In genomic region chr2:225002656-225003045, GRCh38 we compare ENCODE assay signal across 8 cellular contexts. TPM values are rescaled to one million over a fixed set of nuclear protein-coding genes. Genes with fewer than 3 reads are reported as not detected.
DNase-seq lines count a peak whose midpoint lies in the region; ATAC-seq, FAIRE-seq and TF ChIP-seq lines count a peak whose summit lies in the region.

No MANE protein-coding gene starts in this region.

- peak overlapping the region; percentile 77 for H3K27ac Mint-ChIP-seq in activated T-helper 2 cell treated with anti-CD3 and anti-CD28 coated beads, Interferon-gamma antibody, Interleukin-2, Interleukin-4, amounts not matched to agents 10 μg/mL and 5 μg/mL and 100 μg/mL, durations not matched to agents 14 hours and 24 hours and 36 hours

- H3K4me3 ChIP-seq in brain microvascular endothelial cell (ENCODE audit: low read depth, low read length), result no peak overlapping the region

- DNase-seq in GM12891 (ENCODE audit: insufficient read length, low spot score), result no peak
- no peak for DNase-seq in GM20000 (ENCODE audit: low spot score)
- DNase-seq in activated T-helper 2 cell treated with anti-CD3 and anti-CD28 coated beads, Interferon-gamma antibody, Interleukin-2, Interleukin-4, amounts not matched to agents 10 μg/mL and 5 μg/mL and 100 μg/mL, durations not matched to agents 14 hours and 24 hours and 36 hours (ENCODE audit: low spot score), result no peak
- peak; percentile 24 to 32 for DNase-seq in stimulated activated CD8-positive, alpha-beta memory T cell treated with anti-CD3 and anti-CD28 coated beads, Interleukin-7, amount 100 ng/mL, for 4 hours (ENCODE audit: low read depth in 2 of 2)
- DNase-seq in NCI-H82 treated with DMSO at 0.1 percent for 48 hours (lab: John Stamatoyannopoulos, UW; ENCODE audit: unreplicated experiment), result no peak
- no peak for DNase-seq in epidermal melanocyte (ENCODE audit: insufficient read length, low spot score)
- no peak for DNase-seq in brain microvascular endothelial cell

- peak; percentile 93 for ATAC-seq in HG03469 (IDR thresholded peaks at IDR 0.05; ENCODE audit: unreplicated experiment)

- TF ChIP-seq CTCF in GM20000 (IDR thresholded peaks at IDR 0.05; ENCODE audit: extremely low read depth, missing control alignments), result peak; percentile 9
- TF ChIP-seq CTCF in brain microvascular endothelial cell (IDR thresholded peaks at IDR 0.05; ENCODE audit: low read depth, low read length, missing control alignments), result no peak

- H3K27ac ChIP-seq in brain microvascular endothelial cell, result no peak overlapping the region

- no peak for FAIRE-seq in GM12891 (lab: Jason Lieb, UNC)

- in situ Hi-C loops in brain microvascular endothelial cell (cut with HindIII; ENCODE audit: low pct_ligation_motif_present, low sequenced_read_pairs), result no loop called here

- intact Hi-C loops in activated T-helper 2 cell treated with anti-CD3 and anti-CD28 coated beads, Interferon-gamma antibody, Interleukin-2, Interleukin-4, amounts not matched to agents 10 μg/mL and 5 μg/mL and 100 μg/mL, durations not matched to agents 14 hours and 24 hours and 36 hours (cut with micrococcal nuclease), result loop anchor here (1.0 to 10.0 kb wide), 9 partner anchors 19 to 662 kb away; no protein-coding TSS in a partner anchor

- no peaks in the 10 kb centered on the region for H3K9me3 Mint-ChIP-seq in activated T-helper 2 cell treated with anti-CD3 and anti-CD28 coated beads, Interferon-gamma antibody, Interleukin-2, Interleukin-4, amounts not matched to agents 10 μg/mL and 5 μg/mL and 100 μg/mL, durations not matched to agents 14 hours and 24 hours and 36 hours

- no peak for TF ChIP-seq POLR2A in GM12891 (IDR thresholded peaks at IDR 0.05; ENCODE audit: low read depth, low read length)

- H3K4me3 Mint-ChIP-seq in activated T-helper 2 cell treated with anti-CD3 and anti-CD28 coated beads, Interferon-gamma antibody, Interleukin-2, Interleukin-4, amounts not matched to agents 10 μg/mL and 5 μg/mL and 100 μg/mL, durations not matched to agents 14 hours and 24 hours and 36 hours (ENCODE audit: low read depth), result no peak overlapping the region

- H3K4me1 Mint-ChIP-seq in activated T-helper 2 cell treated with anti-CD3 and anti-CD28 coated beads, Interferon-gamma antibody, Interleukin-2, Interleukin-4, amounts not matched to agents 10 μg/mL and 5 μg/mL and 100 μg/mL, durations not matched to agents 14 hours and 24 hours and 36 hours (ENCODE audit: low read depth), result peaks cover 72% of the 10 kb centered on the region

- H3K27me3 ChIP-seq in brain microvascular endothelial cell (replicated peaks), result no peaks in the 10 kb centered on the region

- no peaks in the 10 kb centered on the region for H3K36me3 ChIP-seq in brain microvascular endothelial cell (replicated peaks)

- H3K36me3 Mint-ChIP-seq in activated T-helper 2 cell treated with anti-CD3 and anti-CD28 coated beads, Interferon-gamma antibody, Interleukin-2, Interleukin-4, amounts not matched to agents 10 μg/mL and 5 μg/mL and 100 μg/mL, durations not matched to agents 14 hours and 24 hours and 36 hours (ENCODE audit: low read depth), result peaks cover 41% of the 10 kb centered on the region

- no peaks in the 10 kb centered on the region for H3K27me3 Mint-ChIP-seq in activated T-helper 2 cell treated with anti-CD3 and anti-CD28 coated beads, Interferon-gamma antibody, Interleukin-2, Interleukin-4, amounts not matched to agents 10 μg/mL and 5 μg/mL and 100 μg/mL, durations not matched to agents 14 hours and 24 hours and 36 hours (ENCODE audit: low read depth)

TF ChIP-seq in GM12891, 5 proteins besides CTCF, POLR2A, EP300 and RAD21:
- TF ChIP-seq POLR2AphosphoS5 (IDR thresholded peaks at IDR 0.05; ENCODE audit: low read depth, low read length) (no peak), PAX5 (IDR thresholded peaks at IDR 0.05; ENCODE audit: insufficient read depth, low read length, severe bottlenecking) (peak; percentile 36)

RNA-seq across cellular contexts. Expression of gene DOCK10, which starts 39.6 kb away (rescaled TPM):
- polyA plus RNA-seq in GM12891 (2012; ENCODE audit: low read depth, missing spikeins), result 43.7 TPM
- 100 and 107 TPM in 2 replicates for total RNA-seq in activated T-helper 2 cell treated with anti-CD3 and anti-CD28 coated beads, Interferon-gamma antibody, Interleukin-2, Interleukin-4, amounts not matched to agents 10 μg/mL and 5 μg/mL and 100 μg/mL, durations not matched to agents 14 hours and 24 hours and 36 hours

Comparison
In these comparisons a context has a peak if more than half of its experiments do, and no peak if none do; other contexts are left out.
1. DNase-seq: peak in stimulated activated CD8-positive, alpha-beta memory T cell treated with anti-CD3 and anti-CD28 coated beads, Interleukin-7, amount 100 ng/mL, for 4 hours (2 of 2); none in GM12891 (single experiment), GM20000 (single experiment), activated T-helper 2 cell treated with anti-CD3 and anti-CD28 coated beads, Interferon-gamma antibody, Interleukin-2, Interleukin-4, amounts not matched to agents 10 μg/mL and 5 μg/mL and 100 μg/mL, durations not matched to agents 14 hours and 24 hours and 36 hours (single experiment), NCI-H82 treated with DMSO at 0.1 percent for 48 hours (single experiment), epidermal melanocyte (single experiment) and brain microvascular endothelial cell (single experiment).